ENCODE assay signal across 1 cellular context in genomic region chr3:63948995-63949394, GRCh38.
TF ChIP-seq lines count a peak whose summit lies in the region.

No MANE protein-coding gene starts in this region.

TF ChIP-seq in GM23338, 12 proteins besides CTCF, POLR2A, EP300 and RAD21 (continued from another document):
- TF ChIP-seq ZNF462 (CRISPR knock-in tag; IDR thresholded peaks at IDR 0.05) = no peak
- TF ChIP-seq STAT1 (IDR thresholded peaks at IDR 0.05; ENCODE audit: unreplicated experiment) = no peak
- TF ChIP-seq CREB1 (CRISPR knock-in tag; IDR thresholded peaks at IDR 0.05; ENCODE audit: low read depth) = no peak
- no peak for TF ChIP-seq NANOG (IDR thresholded peaks at IDR 0.05; ENCODE audit: borderline replicate concordance)
